ENCODE assay signal across 8 cellular contexts in the genomic region with DNA sequence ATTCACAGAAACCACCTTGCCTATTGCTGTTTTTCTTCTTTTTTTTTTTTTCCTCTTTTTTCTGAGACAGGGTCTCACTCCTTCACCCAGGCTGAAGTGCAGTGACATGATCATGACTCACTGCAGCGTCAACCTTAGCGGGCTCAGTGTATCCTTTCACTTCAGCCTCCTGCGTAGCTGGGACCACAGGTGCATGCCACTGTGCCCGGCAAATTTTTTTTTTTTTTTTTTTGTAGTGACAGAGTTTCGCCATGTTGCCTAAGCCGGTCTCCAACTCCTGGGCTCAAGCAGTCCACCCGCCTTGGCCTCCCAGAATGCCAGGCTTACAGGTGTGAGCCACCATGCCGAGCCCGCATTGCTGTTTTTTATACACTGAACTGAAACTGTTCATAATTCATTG. TPM values are rescaled to one million over a fixed set of nuclear protein-coding genes. Genes with fewer than 3 reads are reported as not detected.
A peak's percentile ranks its signal among the peaks of the same experiment; 100 is the strongest.
DNase-seq lines count a peak whose midpoint lies in the region; ATAC-seq and TF ChIP-seq lines count a peak whose summit lies in the region.

No MANE protein-coding gene starts in this region.

- H3K36me3 ChIP-seq in adrenal gland (replicated peaks in 1 of 2) (no peaks in the 10 kb centered on the region), H7 (replicated peaks; ENCODE audit: control insufficient read depth, insufficient read depth, low read length) (no peaks in the 10 kb centered on the region)

- H3K9me3 ChIP-seq in adrenal gland (replicated peaks in 1 of 3): no peaks in the 10 kb centered on the region

- peak; percentile 81 for DNase-seq in RPMI8226
- DNase-seq in adrenal gland: peak in 4 of 7 donors; percentile 27 to 44 (median 38)
- DNase-seq in stimulated activated CD8-positive, alpha-beta memory T cell treated with anti-CD3 and anti-CD28 coated beads, Interleukin-12 subunit alpha, Interleukin-12 subunit beta, amount 100 ng/mL, for 1 hour (ENCODE audit: low read depth): peak; percentile 36
- DNase-seq in H7: no peak
- DNase-seq in amniotic stem cell (lab: John Stamatoyannopoulos, UW): no peak
- no peak for DNase-seq in superior temporal gyrus (ENCODE audit: extremely low spot score)

- 46 to 60% (median 55%) methylated on average over 9 of the region's 9 CpGs for WGBS in adrenal gland, 4 donors

- peak in 1 of 2 donors; percentile 26 for TF ChIP-seq POLR2A in adrenal gland (IDR thresholded peaks at IDR 0.05)

- H3K4me1 ChIP-seq in adrenal gland (replicated peaks in 1 of 2): peaks cover 8 to 52% of the 10 kb centered on the region in 2 donors

- TF ChIP-seq CTCF in adrenal gland (IDR thresholded peaks at IDR 0.05): no peak

- H3K27me3 ChIP-seq in adrenal gland (no peaks in the 10 kb centered on the region), H7 (ENCODE audit: control insufficient read depth, insufficient read depth, low read length) (no peaks in the 10 kb centered on the region)

- peak overlapping the region in 2 of 5 donors; percentile 15 to 42 for H3K27ac ChIP-seq in adrenal gland

- H3K4me3 ChIP-seq in adrenal gland: peak overlapping the region in 1 of 4 donors; percentile 34
- H3K4me3 ChIP-seq in H7 (ENCODE audit: insufficient read depth, low read depth, low read length): no peak overlapping the region

- ATAC-seq in GM21529 (IDR thresholded peaks at IDR 0.05; ENCODE audit: unreplicated experiment): peak; percentile 65
- no peak for ATAC-seq in HG02981 (IDR thresholded peaks at IDR 0.05; ENCODE audit: unreplicated experiment)

- intact Hi-C loops in adrenal gland (cut with DNase I): no loop called here

RNA-seq across cellular contexts. Expression of a gene that starts 13.8 kb away (rescaled TPM):
- total RNA-seq in adrenal gland: 10 to 100 TPM; 12.2 to 22.9 (median 16.4) TPM
- polyA plus RNA-seq in adrenal gland: 10 to 100 TPM in 1 of 3 donors, 1 to 10 TPM in 2; 4.9 to 10.3 (median 6.0) TPM
- 18.9 and 21.2 TPM in 2 replicates for total RNA-seq in H7 (2014; rRNA removed; shearing (Covaris generic))

Comparison
In these comparisons a context has a peak if more than half of its experiments do, and no peak if none do; other contexts are left out.
1. DNase-seq: peak in RPMI8226 (single experiment), adrenal gland (4 of 7) and stimulated activated CD8-positive, alpha-beta memory T cell treated with anti-CD3 and anti-CD28 coated beads, Interleukin-12 subunit alpha, Interleukin-12 subunit beta, amount 100 ng/mL, for 1 hour (single experiment); none in H7 (single experiment), amniotic stem cell (single experiment) and superior temporal gyrus (single experiment).